In genomic region chr17:79065105-79065670, GRCh38 we compare ENCODE assay signal across 2 cellular contexts.
A peak's percentile ranks its signal among the peaks of the same experiment; 100 is the strongest.
TF ChIP-seq lines count a peak whose summit lies in the region.

No MANE protein-coding gene starts in this region.

TF ChIP-seq in K562, 482 proteins besides CTCF, POLR2A, EP300 and RAD21 (continues in another document):
- TF ChIP-seq RAD51 (IDR thresholded peaks at IDR 0.05; ENCODE audit: borderline replicate concordance, low read depth), result peak; percentile 53; the same call in 1 of the 2 replicates
- peak; percentile 40 to 64; a peak in 3 of 4 replicates for TF ChIP-seq MNT (conservative IDR thresholded peaks at IDR 0.05)
- TF ChIP-seq BCLAF1 (IDR thresholded peaks at IDR 0.05; ENCODE audit: borderline replicate concordance in 1 of 2, control insufficient read depth in 1 of 2, low read depth in 2 of 2, low read length in 1 of 2), result no peak
- TF ChIP-seq PCBP1 (IDR thresholded peaks at IDR 0.05; ENCODE audit: low read depth, low read length, poor library complexity, severe bottlenecking), result no peak
- TF ChIP-seq SMC3 (conservative IDR thresholded peaks at IDR 0.05; ENCODE audit: insufficient read depth, low read depth, low read length), result peak; percentile 41
- TF ChIP-seq USF1 (CRISPR knock-in tag; IDR thresholded peaks at IDR 0.05), result peak; percentile 40; the same call in 1 of the 2 replicates
- TF ChIP-seq CHAMP1 (IDR thresholded peaks at IDR 0.05), result no peak
- TF ChIP-seq KDM4B (IDR thresholded peaks at IDR 0.05; ENCODE audit: borderline replicate concordance in 2 of 2, low read depth in 1 of 2), result no peak
- TF ChIP-seq TOE1 (IDR thresholded peaks at IDR 0.05; ENCODE audit: borderline replicate concordance), result peak; percentile 69; the same call in 1 of the 2 replicates
- TF ChIP-seq TOE1 (CRISPR knock-in tag; IDR thresholded peaks at IDR 0.05; ENCODE audit: borderline replicate concordance, low read depth), result no peak
- TF ChIP-seq POLR2B (IDR thresholded peaks at IDR 0.05; ENCODE audit: low read depth, partially characterized antibody), result no peak
- peak; percentile 60; the same call in 1 of the 2 replicates for TF ChIP-seq USF2 (CRISPR knock-in tag; IDR thresholded peaks at IDR 0.05)
- TF ChIP-seq BRF1 (IDR thresholded peaks at IDR 0.05; ENCODE audit: borderline replicate concordance, extremely low read depth, insufficient read length), result no peak
- no peak for TF ChIP-seq KHSRP (IDR thresholded peaks at IDR 0.05)
- TF ChIP-seq ZNF668 (CRISPR knock-in tag; IDR thresholded peaks at IDR 0.05), result no peak
- no peak for TF ChIP-seq CCAR2 (IDR thresholded peaks at IDR 0.05; ENCODE audit: low read depth, low read length)
- peak; percentile 83 for TF ChIP-seq MITF (IDR thresholded peaks at IDR 0.05)

TF ChIP-seq in HepG2, 621 proteins besides CTCF, POLR2A, EP300 and RAD21:
- TF ChIP-seq ATF4 (CRISPR knock-in tag; IDR thresholded peaks at IDR 0.05) (no peak), EED (CRISPR knock-in tag; IDR thresholded peaks at IDR 0.05) (no peak), CREB1 (IDR thresholded peaks at IDR 0.05) (peak; percentile 30; the same call in 1 of the 2 replicates), CREB1 (CRISPR knock-in tag; IDR thresholded peaks at IDR 0.05) (no peak), SMC3 (IDR thresholded peaks at IDR 0.05; ENCODE audit: low read length) (peak; percentile 57), ERF (CRISPR knock-in tag; IDR thresholded peaks at IDR 0.05) (no peak), GMEB1 (CRISPR knock-in tag; IDR thresholded peaks at IDR 0.05; ENCODE audit: borderline replicate concordance) (no peak), MAX (IDR thresholded peaks at IDR 0.05) (0 out of 2 replicates have a peak, but pooled peaks have one; percentile 17), ZNF839 (CRISPR knock-in tag; IDR thresholded peaks at IDR 0.05; ENCODE audit: borderline replicate concordance) (no peak), CHD4 (IDR thresholded peaks at IDR 0.05; ENCODE audit: borderline replicate concordance, low read length) (no peak), SNAPC4 (CRISPR knock-in tag; IDR thresholded peaks at IDR 0.05) (no peak), STAG1 (CRISPR knock-in tag; IDR thresholded peaks at IDR 0.05) (peak; percentile 69), HMGXB4 (CRISPR knock-in tag; IDR thresholded peaks at IDR 0.05; ENCODE audit: borderline replicate concordance in 1 of 2, low read depth in 1 of 2) (no peak), ZNF337 (CRISPR knock-in tag; IDR thresholded peaks at IDR 0.05; ENCODE audit: borderline replicate concordance, low read depth) (no peak), BHLHE40 (IDR thresholded peaks at IDR 0.05; ENCODE audit: low read length) (peak; percentile 50; the same call in 1 of the 2 replicates), TFE3 (CRISPR knock-in tag; IDR thresholded peaks at IDR 0.05) (peak; percentile 77), ZNF577 (CRISPR knock-in tag; IDR thresholded peaks at IDR 0.05; ENCODE audit: borderline replicate concordance, low read depth) (no peak), ZNF260 (CRISPR knock-in tag; IDR thresholded peaks at IDR 0.05; ENCODE audit: borderline replicate concordance, low read depth) (no peak), ZNF17 (CRISPR knock-in tag; IDR thresholded peaks at IDR 0.05) (no peak), ZBTB39 (CRISPR knock-in tag; IDR thresholded peaks at IDR 0.05) (no peak)
